ENCODE assay signal across 1 cellular context in genomic region chr6:45310118-45310788, GRCh38.
A peak's percentile ranks its signal among the peaks of the same experiment; 100 is the strongest.
TF ChIP-seq lines count a peak whose summit lies in the region.

No MANE protein-coding gene starts in this region.

TF ChIP-seq in H1, 55 proteins besides CTCF, POLR2A, EP300 and RAD21:
- TF ChIP-seq MAFK (IDR thresholded peaks at IDR 0.05; ENCODE audit: low read depth, low read length) (peak; percentile 26; the same call in 1 of the 2 replicates), FOSL1 (IDR thresholded peaks at IDR 0.05; ENCODE audit: insufficient read depth, low read depth, low read length) (no peak)
TF ChIP-seq in H1: peak in this region for 1.
